20 cellular contexts compared by ENCODE assay signal in the genomic region with DNA sequence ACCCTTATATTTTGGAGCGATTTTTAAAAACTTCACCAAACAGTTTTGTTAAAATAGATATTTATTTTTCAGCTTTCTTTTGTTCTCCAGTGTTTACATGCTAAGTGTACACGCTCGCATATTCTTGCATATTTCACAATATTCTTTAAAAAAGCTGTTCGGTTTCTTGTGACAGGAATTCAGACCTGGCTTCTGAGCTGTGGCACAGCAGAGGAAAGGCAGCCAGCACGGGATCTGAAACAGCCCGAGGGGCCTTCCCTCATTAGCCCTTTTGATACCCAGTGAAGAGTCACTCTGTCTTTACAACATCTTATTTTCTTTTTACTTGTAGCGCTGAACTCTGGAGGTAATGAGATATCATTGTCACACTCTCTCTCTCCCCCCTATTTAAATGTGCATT.
A peak's percentile ranks its signal among the peaks of the same experiment; 100 is the strongest.
DNase-seq lines count a peak whose midpoint lies in the region; ATAC-seq and TF ChIP-seq lines count a peak whose summit lies in the region.
"Had no signal": no experiment of that assay in that cellular context is flagged by ENCODE, and none has a peak within 500 bp of the region (broad histone marks: within the 10 kb centered on the region; RNA-seq: fewer than 3 reads in every experiment).

No MANE protein-coding gene starts in this region.

- CTCF ChIA-PET in A673 (lab: Charles Lee) = no interaction called here

- TF ChIP-seq POLR2A in Peyer's patch (IDR thresholded peaks at IDR 0.05) = no peak

- no peak overlapping the region for H3K4me3 ChIP-seq in parathyroid adenoma (ENCODE audit: low read depth, low read length)
- no peak overlapping the region for H3K4me3 ChIP-seq in A673 (ENCODE audit: low read depth, low read length, poor library complexity, severe bottlenecking)
- no peak overlapping the region for H3K4me3 ChIP-seq in psoas muscle
- H3K4me3 ChIP-seq in Peyer's patch = no peak overlapping the region
- H3K4me3 ChIP-seq: BLaER1 treated with 17β-estradiol and CSF1 and Interleukin-3, amounts not matched to agents 10 nM and 100 nM; K562; SJSA1 had no signal

- ATAC-seq in psoas muscle = no peak
- ATAC-seq: K562, Right ventricle myocardium inferior had no signal

- no peaks in the 10 kb centered on the region for H3K79me2 ChIP-seq in parathyroid adenoma

- H3K9me3 ChIP-seq in parathyroid adenoma (ENCODE audit: control insufficient read depth, low read length) (no peaks in the 10 kb centered on the region), A673 (ENCODE audit: low read depth, low read length, poor library complexity, severe bottlenecking) (no peaks in the 10 kb centered on the region), psoas muscle (no peaks in the 10 kb centered on the region), Peyer's patch (no peaks in the 10 kb centered on the region)
- H3K9me3 ChIP-seq: SJSA1 had no signal

- no peaks in the 10 kb centered on the region for H3K4me1 ChIP-seq in parathyroid adenoma
- H3K4me1 ChIP-seq in A673 (ENCODE audit: insufficient read depth, low read length, poor library complexity, severe bottlenecking) = no peaks in the 10 kb centered on the region
- H3K4me1 ChIP-seq in psoas muscle = no peaks in the 10 kb centered on the region
- no peaks in the 10 kb centered on the region for H3K4me1 ChIP-seq in Peyer's patch
- H3K4me1 ChIP-seq: BLaER1 treated with 17β-estradiol and CSF1 and Interleukin-3, amounts not matched to agents 10 nM and 100 nM; SJSA1 had no signal

- no TSS peak for BruUV-seq in A673 (replicated peaks; lab: Mats Ljungman, UMichigan)

- TF ChIP-seq CTCF in parathyroid adenoma (IDR thresholded peaks at IDR 0.05) (no peak), A673 (conservative IDR thresholded peaks at IDR 0.05; ENCODE audit: low read depth, low read length) (no peak), psoas muscle (IDR thresholded peaks at IDR 0.05) (no peak), Peyer's patch (IDR thresholded peaks at IDR 0.05) (no peak)

- intact Hi-C loops in A673 (cut with micrococcal nuclease; ENCODE audit: unreplicated experiment) = loop anchor here (5.0 kb wide), 2 partner anchors 104 to 364 kb away; no protein-coding TSS in a partner anchor
- intact Hi-C loops in psoas muscle (cut with DNase I) = loop anchor here in 1 of 2 donors (5.0 kb wide), 1 partner anchor 309 kb away; no protein-coding TSS in a partner anchor

- POLR2A ChIA-PET in A673 (lab: Charles Lee; ENCODE audit: low non-redundant PET) = no interaction called here

- DNase-seq in ELF-1 (ENCODE audit: low read depth, low spot score) = peak; percentile 24
- peak; percentile 20 for DNase-seq in RPMI7951 (ENCODE audit: low read depth)
- peak; percentile 43 for DNase-seq in fibroblast of peridontal ligament (ENCODE audit: extremely low read depth)
- no peak for DNase-seq in A673 (ENCODE audit: low spot score)
- no peak for DNase-seq in psoas muscle
- no peak for DNase-seq in Peyer's patch
- DNase-seq: CD4-positive, alpha-beta memory T cell; DND-41; NCI-H1092; NCI-H1436; NCI-H187 treated with DMSO at 0.1 percent for 48 hours; NCI-H2171; NCI-H345; NCI-H774; NK-92 treated with Interleukin-12 subunit alpha and Interleukin-12 subunit beta, amount 100 ng/mL, for 24 hours had no signal

- WGBS in psoas muscle, 3 donors = 72 to 83% (median 78%) methylated on average over 7 of the region's 7 CpGs

- H3K27me3 ChIP-seq in parathyroid adenoma (ENCODE audit: control insufficient read depth, insufficient read depth, low read length) (no peaks in the 10 kb centered on the region), A673 (replicated peaks; ENCODE audit: insufficient read depth, low read depth, low read length, poor library complexity) (no peaks in the 10 kb centered on the region), psoas muscle (ENCODE audit: insufficient read depth in 3 of 3, low read length in 2 of 3) (peaks cover 0 to 2% (median 0%) of the 10 kb centered on the region in 3 donors), Peyer's patch (no peaks in the 10 kb centered on the region)
- H3K27me3 ChIP-seq: BLaER1 treated with 17β-estradiol and CSF1 and Interleukin-3, amounts not matched to agents 10 nM and 100 nM; SJSA1 had no signal

- no peaks in the 10 kb centered on the region for H3K36me3 ChIP-seq in parathyroid adenoma (ENCODE audit: control insufficient read depth, insufficient read depth, low read length)
- H3K36me3 ChIP-seq in A673 (ENCODE audit: insufficient read depth, low read length, poor library complexity, severe bottlenecking) = no peaks in the 10 kb centered on the region
- no peaks in the 10 kb centered on the region for H3K36me3 ChIP-seq in psoas muscle (ENCODE audit: insufficient read depth in 1 of 2, low read depth in 1 of 2)
- H3K36me3 ChIP-seq in Peyer's patch = no peaks in the 10 kb centered on the region
- H3K36me3 ChIP-seq: BLaER1 treated with 17β-estradiol and CSF1 and Interleukin-3, amounts not matched to agents 10 nM and 100 nM; SJSA1 had no signal

- no peak overlapping the region for H3K4me2 ChIP-seq in parathyroid adenoma (ENCODE audit: low read length)
- H3K4me2 ChIP-seq: BLaER1 treated with 17β-estradiol and CSF1 and Interleukin-3, amounts not matched to agents 10 nM and 100 nM had no signal

- peak overlapping the region; percentile 54 for H2AFZ ChIP-seq in parathyroid adenoma

- H3K9ac ChIP-seq in parathyroid adenoma = no peak overlapping the region
- H3K9ac ChIP-seq: BLaER1 treated with 17β-estradiol and CSF1 and Interleukin-3, amounts not matched to agents 10 nM and 100 nM had no signal

- H3K27ac ChIP-seq in parathyroid adenoma = no peak overlapping the region
- H3K27ac ChIP-seq in A673 (ENCODE audit: low read depth, low read length, poor library complexity, severe bottlenecking) = no peak overlapping the region
- H3K27ac ChIP-seq in psoas muscle = no peak overlapping the region
- no peak overlapping the region for H3K27ac ChIP-seq in Peyer's patch
- H3K27ac ChIP-seq: BLaER1 treated with 17β-estradiol and CSF1 and Interleukin-3, amounts not matched to agents 10 nM and 100 nM; SJSA1 had no signal

Comparison
In these comparisons a context has a peak if more than half of its experiments do, and no peak if none do; other contexts are left out.
1. DNase-seq: peak in ELF-1 (single experiment), RPMI7951 (single experiment) and fibroblast of peridontal ligament (single experiment); none in A673 (single experiment), psoas muscle (0 of 2) and Peyer's patch (0 of 3).